In the genomic region with DNA sequence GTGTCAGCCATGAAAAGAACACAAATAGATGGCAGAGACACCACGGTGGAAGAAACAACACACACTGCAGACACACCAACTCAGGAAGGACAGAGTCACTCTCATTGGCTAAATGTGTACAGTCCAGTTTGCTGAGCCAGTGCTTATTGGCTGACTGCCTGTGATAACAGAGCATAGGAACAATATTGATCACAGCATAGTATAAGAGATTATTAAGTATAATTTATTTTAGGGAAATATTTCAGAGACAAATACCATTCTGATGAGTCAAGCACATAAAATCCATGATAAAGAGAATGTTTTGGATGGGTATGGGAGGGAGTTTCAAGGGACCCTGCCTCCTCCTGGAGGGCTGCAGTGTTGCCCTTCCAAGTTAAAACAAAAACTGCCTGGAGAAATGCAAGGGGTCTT, we compare ENCODE assay signal across 12 cellular contexts. TPM values are rescaled to one million over a fixed set of nuclear protein-coding genes. Genes with fewer than 3 reads are reported as not detected.
DNase-seq lines count a peak whose midpoint lies in the region; ATAC-seq and TF ChIP-seq lines count a peak whose summit lies in the region.
"Had no signal": no experiment of that assay in that cellular context is flagged by ENCODE, and none has a peak within 500 bp of the region (broad histone marks: within the 10 kb centered on the region; RNA-seq: fewer than 3 reads in every experiment).

No MANE protein-coding gene starts in this region.

- peaks cover 0 to 22% (median 5%) of the 10 kb centered on the region in 3 donors for H3K4me1 ChIP-seq in esophagus squamous epithelium

- H3K4me3 ChIP-seq in AG04450 (ENCODE audit: low read depth, low read length), result no peak overlapping the region
- no peak overlapping the region for H3K4me3 ChIP-seq in fibroblast of mammary gland (ENCODE audit: control insufficient read depth, low read depth, low read length)
- no peak overlapping the region for H3K4me3 ChIP-seq in esophagus squamous epithelium
- H3K4me3 ChIP-seq: lung had no signal

- intact Hi-C loops in esophagus squamous epithelium (cut with DNase I), result no loop called here

- POLR2A ChIA-PET in AG04450 (lab: Yijun Ruan, JAX), result interaction anchor here (0.6 kb wide), 1 partner anchor 42 kb away, joined by 3 read pairs; no protein-coding TSS in a partner anchor

- TF ChIP-seq CTCF in AG04450 (IDR thresholded peaks at IDR 0.05; ENCODE audit: low read depth, low read length) (0 out of 2 replicates have a peak, but pooled peaks have one; percentile 21), fibroblast of mammary gland (conservative IDR thresholded peaks at IDR 0.05; ENCODE audit: control insufficient read depth, insufficient read depth, low read depth, low read length) (peak; percentile 17), esophagus squamous epithelium (IDR thresholded peaks at IDR 0.05) (no peak)

- ATAC-seq in GM19463 (IDR thresholded peaks at IDR 0.05; ENCODE audit: unreplicated experiment) (peak; percentile 27), HG02571 (IDR thresholded peaks at IDR 0.05; ENCODE audit: unreplicated experiment) (no peak)
- ATAC-seq: stimulated activated naive CD8-positive, alpha-beta T cell treated with anti-CD3 and anti-CD28 coated beads, Interleukin-15, amount 100 ng/mL, for 72 hours had no signal

- CTCF ChIA-PET in AG04450 (lab: Charles Lee), result no interaction called here

- H3K9me3 ChIP-seq in AG04450 (ENCODE audit: control insufficient read depth, insufficient read depth, low read length) (no peaks in the 10 kb centered on the region), esophagus squamous epithelium (no peaks in the 10 kb centered on the region)

- H3K27ac ChIP-seq in AG04450 (ENCODE audit: low read depth, low read length), result no peak overlapping the region
- H3K27ac ChIP-seq in esophagus squamous epithelium, result no peak overlapping the region
- H3K27ac ChIP-seq: VCaP had no signal

- WGBS in esophagus squamous epithelium, 2 donors, result 29 to 36% methylated on average over 1 of the region's 1 CpG

- no peaks in the 10 kb centered on the region for H3K27me3 ChIP-seq in AG04450 (ENCODE audit: control insufficient read depth, insufficient read depth, low read length)
- H3K27me3 ChIP-seq in esophagus squamous epithelium, result no peaks in the 10 kb centered on the region

- no peak for DNase-seq in AG04450 (ENCODE audit: low read depth, low spot score)
- DNase-seq in M059J (ENCODE audit: low read depth), result peak; percentile 46
- DNase-seq in fibroblast of mammary gland (ENCODE audit: low read depth), result peak; percentile 41
- no peak for DNase-seq in esophagus squamous epithelium (lab: John Stamatoyannopoulos, UW)
- no peak for DNase-seq in cortex of kidney (lab: John Stamatoyannopoulos, UW)
- DNase-seq in NCI-H82 treated with DMSO at 0.1 percent for 48 hours (lab: John Stamatoyannopoulos, UW; ENCODE audit: unreplicated experiment), result no peak
- DNase-seq: NCI-H1092; stimulated activated naive CD8-positive, alpha-beta T cell treated with anti-CD3 and anti-CD28 coated beads, Interleukin-15, amount 100 ng/mL, for 72 hours had no signal

- H3K36me3 ChIP-seq in esophagus squamous epithelium, result no peaks in the 10 kb centered on the region

- TF ChIP-seq POLR2A in esophagus squamous epithelium (IDR thresholded peaks at IDR 0.05), result no peak

RNA-seq across cellular contexts. Expression of a gene that starts 50.9 kb away (rescaled TPM):
- polyA plus RNA-seq in AG04450 (2011; rRNA removed), result 88.8 and 89.7 TPM in 2 replicates
- polyA minus RNA-seq in AG04450 (2011; rRNA and poly(A)+ RNA removed), result 98.1 and 123 TPM in 2 replicates
- total RNA-seq in M059J (2014; rRNA removed; shearing (Covaris generic)), result 10.2 and 14.4 TPM in 2 replicates
- 10 to 100 TPM; 18.3 to 42.7 (median 35.3) TPM for total RNA-seq in esophagus squamous epithelium

Comparison
In these comparisons a context has a peak if more than half of its experiments do, and no peak if none do; other contexts are left out.
1. DNase-seq: peak in M059J (single experiment) and fibroblast of mammary gland (single experiment); none in AG04450 (single experiment), esophagus squamous epithelium (single experiment), cortex of kidney (single experiment) and NCI-H82 treated with DMSO at 0.1 percent for 48 hours (single experiment).
2. CTCF ChIP-seq: peak in AG04450 (single experiment) and fibroblast of mammary gland (single experiment); none in esophagus squamous epithelium (0 of 6).